ENCODE assay signal across 17 cellular contexts in genomic region chr5:58227858-58228257, GRCh38.
DNase-seq lines count a peak whose midpoint lies in the region; ATAC-seq and TF ChIP-seq lines count a peak whose summit lies in the region.
"Had no signal": no experiment of that assay in that cellular context is flagged by ENCODE, and none has a peak within 500 bp of the region (broad histone marks: within the 10 kb centered on the region; RNA-seq: fewer than 3 reads in every experiment).

No MANE protein-coding gene starts in this region.

- no peak overlapping the region for H3K9ac ChIP-seq in MM.1S (ENCODE audit: low read length)
- H3K9ac ChIP-seq: BLaER1 had no signal

- H2AFZ ChIP-seq in MM.1S (ENCODE audit: low read length), result peak overlapping the region; percentile 71

- H3K4me3 ChIP-seq in MM.1S (ENCODE audit: low read length) (no peak overlapping the region), ascending aorta (no peak overlapping the region), dorsolateral prefrontal cortex (no peak overlapping the region)
- H3K4me3 ChIP-seq: BLaER1 had no signal

- H3K27me3 ChIP-seq in MM.1S (replicated peaks; ENCODE audit: insufficient read depth, low read length) (no peaks in the 10 kb centered on the region), ascending aorta (no peaks in the 10 kb centered on the region), dorsolateral prefrontal cortex (no peaks in the 10 kb centered on the region)
- H3K27me3 ChIP-seq: BLaER1 had no signal

- intact Hi-C loops in ascending aorta (cut with DNase I) (loop anchor here (2.0 to 10.0 kb wide), 2 partner anchors 233 to 933 kb away; partner anchors contain the start of gene PLK2), dorsolateral prefrontal cortex (cut with DNase I) (no loop called here)

- H3K4me2 ChIP-seq in MM.1S (ENCODE audit: low read depth, low read length), result peak overlapping the region; percentile 57
- H3K4me2 ChIP-seq: BLaER1 had no signal

- H3K9me3 ChIP-seq in MM.1S (replicated peaks; ENCODE audit: insufficient read depth, low read length), result no peaks in the 10 kb centered on the region
- no peaks in the 10 kb centered on the region for H3K9me3 ChIP-seq in ascending aorta
- H3K9me3 ChIP-seq: BLaER1, Caco-2 had no signal

- peak; percentile 52 for ATAC-seq in GM18873 (IDR thresholded peaks at IDR 0.05; ENCODE audit: low FRiP score, unreplicated experiment)
- ATAC-seq: CD8-positive, alpha-beta T cell; HCT116 had no signal

- TF ChIP-seq CTCF in MM.1S (IDR thresholded peaks at IDR 0.05; ENCODE audit: low read length) (no peak), ascending aorta (IDR thresholded peaks at IDR 0.05) (no peak), dorsolateral prefrontal cortex (IDR thresholded peaks at IDR 0.05 in 54 of 56, conservative IDR thresholded peaks at IDR 0.05 in 2 of 56; ENCODE audit: low read depth in 1 of 56, partially characterized antibody in 56 of 56) (no peak)

- H3K36me3 ChIP-seq in MM.1S (replicated peaks; ENCODE audit: insufficient read depth, low read length), result no peaks in the 10 kb centered on the region
- H3K36me3 ChIP-seq in ascending aorta, result no peaks in the 10 kb centered on the region
- H3K36me3 ChIP-seq: BLaER1 had no signal

- H3K27ac ChIP-seq in MM.1S (ENCODE audit: low read length), result peak overlapping the region; percentile 16; the same call in 1 of the 2 replicates
- H3K27ac ChIP-seq in ascending aorta, result peak overlapping the region; percentile 88
- H3K27ac ChIP-seq in dorsolateral prefrontal cortex, result no peak overlapping the region
- H3K27ac ChIP-seq: BLaER1, C4-2B had no signal

- DNase-seq in MM.1S, result peak; percentile 29
- DNase-seq in ascending aorta (ENCODE audit: low spot score in 2 of 2), result no peak
- DNase-seq in HCEC 1CT, result no peak
- no peak for DNase-seq in activated effector memory CD4-positive, alpha-beta T cell treated with Interleukin-2 at 50 U/mL for 16 hours
- no peak for DNase-seq in mesenteric fat pad (ENCODE audit: low spot score)
- DNase-seq in dorsolateral prefrontal cortex, result no peak
- DNase-seq: Caco-2; CD4-positive, CD25-positive, alpha-beta regulatory T cell; CD8-positive, alpha-beta T cell; DMS153; DND-41; GOT3; H7 had no signal

- H3K9me2 ChIP-seq in MM.1S (replicated peaks; ENCODE audit: insufficient read depth, low read length), result no peaks in the 10 kb centered on the region

- no peaks in the 10 kb centered on the region for H4K20me1 ChIP-seq in MM.1S (ENCODE audit: insufficient read depth, low read length)
- H4K20me1 ChIP-seq: BLaER1 had no signal

- H3K79me2 ChIP-seq in MM.1S (ENCODE audit: low read length), result no peaks in the 10 kb centered on the region

- peaks cover 9% of the 10 kb centered on the region; the same call in 1 of the 2 replicates for H3F3A ChIP-seq in MM.1S (ENCODE audit: insufficient read depth, low read length)

- H3K4me1 ChIP-seq in MM.1S (ENCODE audit: low read length) (peaks cover 43% of the 10 kb centered on the region), ascending aorta (peaks cover 0 to 28% of the 10 kb centered on the region in 2 donors)
- H3K4me1 ChIP-seq: BLaER1, Caco-2 had no signal

Comparison
In these comparisons a context has a peak if more than half of its experiments do, and no peak if none do; other contexts are left out.
1. H3K27ac ChIP-seq: peak in MM.1S (single experiment) and ascending aorta (2 of 2); none in dorsolateral prefrontal cortex (0 of 59).